ENCODE assay signal across 38 cellular contexts in genomic region chr10:104518891-104519290, GRCh38.
"Had no signal": no experiment of that assay in that cellular context is flagged by ENCODE, and none has a peak within 500 bp of the region (broad histone marks: within the 10 kb centered on the region; RNA-seq: fewer than 3 reads in every experiment).

No MANE protein-coding gene starts in this region.

- H3K4me3 Mint-ChIP-seq: activated naive CD4-positive, alpha-beta T cell treated with anti-CD3 and anti-CD28 coated beads for 36 hours; activated naive CD8-positive, alpha-beta T cell; activated naive CD8-positive, alpha-beta T cell treated with anti-CD3 and anti-CD28 coated beads for 36 hours; activated naive CD8-positive, alpha-beta T cell treated with anti-CD3 and anti-CD28 coated beads, Interleukin-2, amount 10 ng/mL, durations not matched to agents 7 days and 5 days; activated naive CD8-positive, alpha-beta T cell treated with anti-CD3 and anti-CD28 coated beads, Interleukin-2, amount 50 U/mL, for 24 hours; activated T-cell treated with anti-CD3 and anti-CD28 coated beads, Interleukin-2, amount 50 U/mL, for 24 hours; activated T-cell treated with anti-CD3 and anti-CD28 coated beads, Interleukin-2, amount 50 U/mL, for 4 hours; activated T-cell treated with anti-CD3 and anti-CD28 coated beads, Interleukin-2, amount 50 U/mL, for 72 hours; activated T-helper 1 cell treated with anti-CD3 and anti-CD28 coated beads, Interleukin-12 subunit alpha, Interleukin-12 subunit beta, Interleukin-2, Interleukin-4 antibody, amounts not matched to agents 30 ng/mL and 10 ng/mL and 1 ng/mL, durations not matched to agents 14 hours and 24 hours and 36 hours; activated T-helper 17 cell treated with anti-CD3 and anti-CD28 coated beads, Interleukin-2, amount 50 U/mL, for 72 hours; brain; central memory CD8-positive, alpha-beta T cell had no signal

- H3K4me3 ChIP-seq: adrenal gland, ascending aorta, body of pancreas, breast epithelium, cardiac muscle cell had no signal

- H3K9me3 ChIP-seq: adrenal gland, ascending aorta, body of pancreas, breast epithelium had no signal

- H3K27ac ChIP-seq: adrenal gland, ascending aorta, body of pancreas, brain microvascular endothelial cell, breast epithelium, cardiac muscle cell had no signal

- ATAC-seq: activated naive CD4-positive, alpha-beta T cell treated with anti-CD3 and anti-CD28 coated beads, Interleukin-2, amount 50 U/mL, for 72 hours; activated naive CD8-positive, alpha-beta T cell treated with anti-CD3 and anti-CD28 coated beads, Interleukin-2, amount 50 U/mL, for 24 hours; activated T-cell treated with anti-CD3 and anti-CD28 coated beads, Interleukin-2, amount 50 U/mL, for 4 hours; activated T-cell treated with anti-CD3 and anti-CD28 coated beads, Interleukin-2, amount 50 U/mL, for 72 hours; activated T-helper 17 cell treated with anti-CD3 and anti-CD28 coated beads, Interleukin-2, amount 50 U/mL, for 72 hours; body of pancreas had no signal

- H3K36me3 ChIP-seq: adrenal gland, ascending aorta, brain microvascular endothelial cell, breast epithelium, cardiac muscle cell had no signal

- H3K4me1 ChIP-seq: adrenal gland, ascending aorta, body of pancreas, breast epithelium had no signal

- H3K27me3 ChIP-seq: ascending aorta, body of pancreas, brain microvascular endothelial cell, breast epithelium, cardiac muscle cell had no signal

- H3K27ac Mint-ChIP-seq: activated naive CD4-positive, alpha-beta T cell treated with anti-CD3 and anti-CD28 coated beads for 36 hours; activated naive CD4-positive, alpha-beta T cell treated with anti-CD3 and anti-CD28 coated beads, Interleukin-2, amount 50 U/mL, for 72 hours; activated naive CD8-positive, alpha-beta T cell; activated naive CD8-positive, alpha-beta T cell treated with anti-CD3 and anti-CD28 coated beads for 36 hours; activated naive CD8-positive, alpha-beta T cell treated with anti-CD3 and anti-CD28 coated beads, Interleukin-2, amount 10 ng/mL, durations not matched to agents 7 days and 5 days; activated naive CD8-positive, alpha-beta T cell treated with anti-CD3 and anti-CD28 coated beads, Interleukin-2, amount 50 U/mL, for 24 hours; activated T-cell treated with anti-CD3 and anti-CD28 coated beads, Interleukin-2, amount 50 U/mL, for 24 hours; activated T-cell treated with anti-CD3 and anti-CD28 coated beads, Interleukin-2, amount 50 U/mL, for 72 hours; activated T-helper 1 cell treated with anti-CD3 and anti-CD28 coated beads, Interleukin-12 subunit alpha, Interleukin-12 subunit beta, Interleukin-2, Interleukin-4 antibody, amounts not matched to agents 30 ng/mL and 10 ng/mL and 1 ng/mL, durations not matched to agents 14 hours and 24 hours and 36 hours; activated T-helper 17 cell treated with anti-CD3 and anti-CD28 coated beads, Interleukin-2, amount 50 U/mL, for 72 hours; activated T-helper 2 cell treated with anti-CD3 and anti-CD28 coated beads, Interferon-gamma antibody, Interleukin-2, Interleukin-4, amounts not matched to agents 10 μg/mL and 5 μg/mL and 100 μg/mL, durations not matched to agents 14 hours and 24 hours and 36 hours had no signal

- H3K36me3 Mint-ChIP-seq: activated naive CD4-positive, alpha-beta T cell treated with anti-CD3 and anti-CD28 coated beads, Interleukin-2, amount 50 U/mL, for 72 hours; activated naive CD8-positive, alpha-beta T cell; activated naive CD8-positive, alpha-beta T cell treated with anti-CD3 and anti-CD28 coated beads for 36 hours; activated naive CD8-positive, alpha-beta T cell treated with anti-CD3 and anti-CD28 coated beads, Interleukin-2, amount 10 ng/mL, durations not matched to agents 7 days and 5 days; brain had no signal

- FAIRE-seq: bronchial epithelial cell had no signal

- DNase-seq: activated effector memory CD4-positive, alpha-beta T cell treated with anti-CD3 and anti-CD28 coated beads, Interleukin-2, amount 50 U/mL, for 16 hours; activated effector memory CD4-positive, alpha-beta T cell treated with Interleukin-2 at 50 U/mL for 16 hours; activated gamma-delta T cell; activated gamma-delta T cell treated with Interleukin-2 at 50 U/mL for 16 hours; activated naive CD4-positive, alpha-beta T cell; activated naive CD4-positive, alpha-beta T cell treated with anti-CD3 and anti-CD28 coated beads for 36 hours; activated naive CD4-positive, alpha-beta T cell treated with anti-CD3 and anti-CD28 coated beads, Interleukin-2, amount 50 U/mL, for 16 hours; activated naive CD4-positive, alpha-beta T cell treated with Interleukin-2 at 50 U/mL for 16 hours; activated naive CD8-positive, alpha-beta T cell treated with anti-CD3 and anti-CD28 coated beads for 36 hours; activated naive CD8-positive, alpha-beta T cell treated with anti-CD3 and anti-CD28 coated beads, Interleukin-2, amount 10 ng/mL, durations not matched to agents 7 days and 5 days; activated naive CD8-positive, alpha-beta T cell treated with anti-CD3 and anti-CD28 coated beads, Interleukin-2, amount 50 U/mL, for 24 hours; activated T-cell treated with anti-CD3 and anti-CD28 coated beads for 4 hours; activated T-cell treated with anti-CD3 and anti-CD28 coated beads, Interleukin-2, amount 50 U/mL, for 1 hour; activated T-cell treated with anti-CD3 and anti-CD28 coated beads, Interleukin-2, amount 50 U/mL, for 24 hours; activated T-cell treated with anti-CD3 and anti-CD28 coated beads, Interleukin-2, amount 50 U/mL, for 4 hours; activated T-cell treated with anti-CD3 and anti-CD28 coated beads, Interleukin-2, amount 50 U/mL, for 48 hours; activated T-cell treated with anti-CD3 and anti-CD28 coated beads, Interleukin-2, amount 50 U/mL, for 72 hours; adrenal gland; amniotic stem cell; amygdala; anterior cingulate cortex; aorta; body of pancreas; brain microvascular endothelial cell; caudate nucleus; central memory CD4-positive, alpha-beta T cell; cerebellar nuclear complex had no signal

- H3K9me3 Mint-ChIP-seq: activated naive CD4-positive, alpha-beta T cell treated with anti-CD3 and anti-CD28 coated beads for 36 hours; activated naive CD4-positive, alpha-beta T cell treated with anti-CD3 and anti-CD28 coated beads, Interleukin-2, amount 50 U/mL, for 72 hours; activated naive CD8-positive, alpha-beta T cell treated with anti-CD3 and anti-CD28 coated beads for 36 hours; activated naive CD8-positive, alpha-beta T cell treated with anti-CD3 and anti-CD28 coated beads, Interleukin-2, amount 10 ng/mL, durations not matched to agents 7 days and 5 days; activated naive CD8-positive, alpha-beta T cell treated with anti-CD3 and anti-CD28 coated beads, Interleukin-2, amount 50 U/mL, for 24 hours; activated T-cell treated with anti-CD3 and anti-CD28 coated beads, Interleukin-2, amount 50 U/mL, for 24 hours; activated T-cell treated with anti-CD3 and anti-CD28 coated beads, Interleukin-2, amount 50 U/mL, for 4 hours; activated T-cell treated with anti-CD3 and anti-CD28 coated beads, Interleukin-2, amount 50 U/mL, for 72 hours; activated T-helper 1 cell treated with anti-CD3 and anti-CD28 coated beads, Interleukin-12 subunit alpha, Interleukin-12 subunit beta, Interleukin-2, Interleukin-4 antibody, amounts not matched to agents 30 ng/mL and 10 ng/mL and 1 ng/mL, durations not matched to agents 14 hours and 24 hours and 36 hours; activated T-helper 17 cell treated with anti-CD3 and anti-CD28 coated beads, Interleukin-2, amount 50 U/mL, for 72 hours; activated T-helper 2 cell treated with anti-CD3 and anti-CD28 coated beads, Interferon-gamma antibody, Interleukin-2, Interleukin-4, amounts not matched to agents 10 μg/mL and 5 μg/mL and 100 μg/mL, durations not matched to agents 14 hours and 24 hours and 36 hours; central memory CD8-positive, alpha-beta T cell had no signal

- H3K4me1 Mint-ChIP-seq: activated naive CD8-positive, alpha-beta T cell treated with anti-CD3 and anti-CD28 coated beads for 36 hours; activated naive CD8-positive, alpha-beta T cell treated with anti-CD3 and anti-CD28 coated beads, Interleukin-2, amount 10 ng/mL, durations not matched to agents 7 days and 5 days; activated naive CD8-positive, alpha-beta T cell treated with anti-CD3 and anti-CD28 coated beads, Interleukin-2, amount 50 U/mL, for 24 hours; activated T-helper 17 cell treated with anti-CD3 and anti-CD28 coated beads, Interleukin-2, amount 50 U/mL, for 72 hours; central memory CD8-positive, alpha-beta T cell had no signal
